ENCODE assay signal across 1 cellular context in genomic region chr2:86500325-86500724, GRCh38.
A peak's percentile ranks its signal among the peaks of the same experiment; 100 is the strongest.
TF ChIP-seq lines count a peak whose summit lies in the region.

No MANE protein-coding gene starts in this region.

TF ChIP-seq in HepG2, 621 proteins besides CTCF, POLR2A, EP300 and RAD21 (continues in another document):
- no peak for TF ChIP-seq DMAP1 (CRISPR knock-in tag; IDR thresholded peaks at IDR 0.05)
- TF ChIP-seq SETDB1 (CRISPR knock-in tag; IDR thresholded peaks at IDR 0.05; ENCODE audit: borderline replicate concordance) = peak; percentile 57; the same call in 1 of the 2 replicates
- no peak for TF ChIP-seq ZNF407 (CRISPR knock-in tag; IDR thresholded peaks at IDR 0.05; ENCODE audit: not compliant biosample characterization)
- no peak for TF ChIP-seq ZNF687 (CRISPR knock-in tag; IDR thresholded peaks at IDR 0.05)
- TF ChIP-seq REPIN1 (CRISPR knock-in tag; IDR thresholded peaks at IDR 0.05; ENCODE audit: borderline replicate concordance, low read depth) = no peak
- TF ChIP-seq ZNF510 (CRISPR knock-in tag; IDR thresholded peaks at IDR 0.05; ENCODE audit: low read depth) = no peak
- TF ChIP-seq FOXP4 (CRISPR knock-in tag; IDR thresholded peaks at IDR 0.05) = no peak
- TF ChIP-seq TFE3 (CRISPR knock-in tag; IDR thresholded peaks at IDR 0.05) = no peak
- TF ChIP-seq ZFYVE20 (CRISPR knock-in tag; IDR thresholded peaks at IDR 0.05; ENCODE audit: borderline replicate concordance, low read depth) = no peak
- peak; percentile 68; the same call in 1 of the 2 replicates for TF ChIP-seq CBX5 (CRISPR knock-in tag; IDR thresholded peaks at IDR 0.05; ENCODE audit: borderline replicate concordance)
- TF ChIP-seq ZNF574 (CRISPR knock-in tag; IDR thresholded peaks at IDR 0.05) = no peak
- no peak for TF ChIP-seq HMGXB3 (CRISPR knock-in tag; IDR thresholded peaks at IDR 0.05; ENCODE audit: borderline replicate concordance)
- no peak for TF ChIP-seq MIXL1 (CRISPR knock-in tag; IDR thresholded peaks at IDR 0.05)
- TF ChIP-seq RBAK (CRISPR knock-in tag; IDR thresholded peaks at IDR 0.05) = no peak
- no peak for TF ChIP-seq SKIL (CRISPR knock-in tag; IDR thresholded peaks at IDR 0.05; ENCODE audit: borderline replicate concordance)
- no peak for TF ChIP-seq CHD2 (IDR thresholded peaks at IDR 0.05; ENCODE audit: low read depth, low read length)
- TF ChIP-seq FUBP1 (CRISPR knock-in tag; IDR thresholded peaks at IDR 0.05; ENCODE audit: borderline replicate concordance) = no peak
- TF ChIP-seq ZNF329 (CRISPR knock-in tag; IDR thresholded peaks at IDR 0.05; ENCODE audit: low read depth) = no peak
- TF ChIP-seq RCOR2 (CRISPR knock-in tag; IDR thresholded peaks at IDR 0.05) = no peak
